In the genomic region with DNA sequence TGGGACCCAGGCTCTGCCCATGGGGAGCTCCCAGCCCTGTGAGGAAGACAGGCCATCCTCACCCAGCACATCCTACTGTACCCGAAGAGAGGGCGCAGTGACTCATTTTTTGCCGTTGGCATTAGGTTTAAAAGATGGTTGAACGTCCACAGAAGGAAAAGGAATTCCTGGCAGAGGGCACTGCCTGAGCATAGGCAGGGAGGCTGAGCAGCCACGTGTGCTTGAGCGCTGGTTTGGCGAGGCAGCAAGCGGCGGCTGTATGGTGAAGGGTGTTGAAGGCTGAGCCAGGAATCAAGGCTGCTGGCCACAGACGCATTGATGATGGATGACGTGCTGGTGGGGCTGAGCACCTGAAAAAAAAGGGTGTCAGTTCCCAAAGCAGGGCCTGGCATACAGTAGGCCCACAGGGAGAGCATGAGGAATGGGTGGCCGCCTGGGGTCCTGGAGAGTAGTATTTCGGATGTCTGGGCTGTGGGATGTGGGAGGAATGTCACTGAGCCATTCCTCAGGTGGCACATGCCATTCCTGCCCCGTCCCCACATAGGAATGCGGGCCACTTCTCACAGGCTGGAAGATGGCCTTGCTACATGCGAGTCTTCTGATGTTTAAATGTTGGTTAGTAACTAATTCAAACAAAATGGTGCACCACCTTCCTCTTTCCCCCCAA, we compare ENCODE assay signal across 23 cellular contexts.
DNase-seq lines count a peak whose midpoint lies in the region; ATAC-seq and TF ChIP-seq lines count a peak whose summit lies in the region.
"Had no signal": no experiment of that assay in that cellular context is flagged by ENCODE, and none has a peak within 500 bp of the region (broad histone marks: within the 10 kb centered on the region; RNA-seq: fewer than 3 reads in every experiment).

No MANE protein-coding gene starts in this region.

- H3K36me3 ChIP-seq in Karpas-422 (ENCODE audit: insufficient read depth, low read length) = no peaks in the 10 kb centered on the region
- H3K36me3 ChIP-seq: ascending aorta, lower lobe of right lung had no signal

- no peaks in the 10 kb centered on the region for H4K20me1 ChIP-seq in Karpas-422 (ENCODE audit: insufficient read depth, low read depth, low read length)

- no peaks in the 10 kb centered on the region for H3K79me2 ChIP-seq in Karpas-422 (ENCODE audit: low read length)

- TF ChIP-seq CTCF in epithelial cell of esophagus (IDR thresholded peaks at IDR 0.05; ENCODE audit: insufficient read depth, low read depth, low read length, missing control alignments) = no peak
- no peak for TF ChIP-seq CTCF in natural killer cell (IDR thresholded peaks at IDR 0.05)
- no peak for TF ChIP-seq CTCF in type B pancreatic cell (conservative IDR thresholded peaks at IDR 0.05)

- H3K4me2 ChIP-seq in Karpas-422 (ENCODE audit: low read depth, low read length, poor library complexity, severe bottlenecking) = no peak overlapping the region
- H3K4me2 ChIP-seq: SK-N-SH had no signal

- H3K27ac Mint-ChIP-seq in natural killer cell (peak overlapping the region; percentile 36 to 58), type B pancreatic cell (no peak overlapping the region)

- H3K4me3 ChIP-seq in epithelial cell of esophagus (ENCODE audit: low read length) (no peak overlapping the region), Karpas-422 (ENCODE audit: low read length) (no peak overlapping the region)
- H3K4me3 ChIP-seq: ascending aorta, GM12878, lower lobe of right lung had no signal

- H3K9ac ChIP-seq in Karpas-422 (ENCODE audit: low read length) = no peak overlapping the region
- H3K9ac ChIP-seq: SK-N-SH had no signal

- H3K36me3 Mint-ChIP-seq in natural killer cell = no peaks in the 10 kb centered on the region
- no peaks in the 10 kb centered on the region for H3K36me3 Mint-ChIP-seq in type B pancreatic cell

- no peak overlapping the region for H3K27ac ChIP-seq in Karpas-422 (ENCODE audit: low read length)
- H3K27ac ChIP-seq: lower lobe of right lung had no signal

- intact Hi-C loops in Right ventricle myocardium superior (cut with DNase I) (no loop called here), cardiac septum (cut with DNase I) (no loop called here), natural killer cell (cut with micrococcal nuclease) (no loop called here), sciatic nerve (cut with DNase I) (no loop called here)

- no peaks in the 10 kb centered on the region for H3K4me1 ChIP-seq in Karpas-422 (ENCODE audit: low read length)

- H3K4me3 Mint-ChIP-seq in natural killer cell (no peak overlapping the region), type B pancreatic cell (no peak overlapping the region)

- H3K27me3 Mint-ChIP-seq in natural killer cell (ENCODE audit: low read depth in 2 of 2) = peaks cover 0 to 3% of the 10 kb centered on the region in 2 donors
- H3K27me3 Mint-ChIP-seq in type B pancreatic cell = no peaks in the 10 kb centered on the region

- no peaks in the 10 kb centered on the region for H3K9me2 ChIP-seq in Karpas-422 (replicated peaks; ENCODE audit: insufficient read depth, low read length)
- H3K9me2 ChIP-seq: SK-N-SH had no signal

- no peak for DNase-seq in Right ventricle myocardium superior
- no peak for DNase-seq in cardiac septum (ENCODE audit: low spot score)
- DNase-seq in epithelial cell of esophagus (ENCODE audit: low read depth) = peak; percentile 38
- no peak for DNase-seq in natural killer cell
- DNase-seq in type B pancreatic cell (ENCODE audit: extremely low spot score, unreplicated experiment) = no peak
- no peak for DNase-seq in Karpas-422
- no peak for DNase-seq in sciatic nerve (ENCODE audit: low spot score)
- DNase-seq: activated gamma-delta T cell; effector CD8-positive, alpha-beta T cell; GF-D8; H7; head of caudate nucleus; lower lobe of right lung; NCI-H146; NCI-H2227 treated with DMSO at 0.1 percent for 48 hours; SK-N-SH; stimulated activated CD4-positive, alpha-beta T cell treated with anti-CD3 and anti-CD28 coated beads, Interleukin-2, amount 100 ng/mL, for 24 hours; T1000 had no signal

- no peaks in the 10 kb centered on the region for H3K27me3 ChIP-seq in Karpas-422 (ENCODE audit: low read length)
- H3K27me3 ChIP-seq: ascending aorta had no signal

- H2AFZ ChIP-seq in Karpas-422 (ENCODE audit: low read length) = no peak overlapping the region

- H3K9me3 ChIP-seq in Karpas-422 (ENCODE audit: low read length) = no peaks in the 10 kb centered on the region
- H3K9me3 ChIP-seq: ascending aorta, lower lobe of right lung, SK-N-SH had no signal

- H3K4me1 Mint-ChIP-seq in natural killer cell = peaks cover 53 to 74% of the 10 kb centered on the region in 2 donors
- peaks cover 9% of the 10 kb centered on the region for H3K4me1 Mint-ChIP-seq in type B pancreatic cell (ENCODE audit: unreplicated experiment)

- ATAC-seq in Right ventricle myocardium superior (ENCODE audit: poor library complexity) (peak; percentile 52), natural killer cell (no peak), GM21786 (IDR thresholded peaks at IDR 0.05; ENCODE audit: unreplicated experiment) (no peak), sciatic nerve (no peak)
- ATAC-seq: activated CD4-positive, CD25-positive, alpha-beta regulatory T cell treated with anti-CD3 and anti-CD28 coated beads, Interleukin-2, amount 50 U/mL, for 24 hours; GM12878; lower lobe of right lung; Panc1 had no signal

- H3K9me3 Mint-ChIP-seq in natural killer cell (no peaks in the 10 kb centered on the region), type B pancreatic cell (no peaks in the 10 kb centered on the region)
